16 cellular contexts compared by ENCODE assay signal in genomic region chr20:34990661-34991214, GRCh38. TPM values are rescaled to one million over a fixed set of nuclear protein-coding genes. Genes with fewer than 3 reads are reported as not detected.
A peak's percentile ranks its signal among the peaks of the same experiment; 100 is the strongest.
DNase-seq lines count a peak whose midpoint lies in the region; ATAC-seq and TF ChIP-seq lines count a peak whose summit lies in the region.
"Had no signal": no experiment of that assay in that cellular context is flagged by ENCODE, and none has a peak within 500 bp of the region (broad histone marks: within the 10 kb centered on the region; RNA-seq: fewer than 3 reads in every experiment).

No MANE protein-coding gene starts in this region.

- H3K79me2 ChIP-seq in osteoblast (ENCODE audit: insufficient read depth, low read length): no peaks in the 10 kb centered on the region

- H3K27me3 ChIP-seq in right atrium auricular region (no peaks in the 10 kb centered on the region), osteoblast (ENCODE audit: insufficient read depth, low read length) (peaks cover 9% of the 10 kb centered on the region), upper lobe of right lung (no peaks in the 10 kb centered on the region)
- H3K27me3 ChIP-seq: MG63 had no signal

- H3K36me3 Mint-ChIP-seq in chondrocyte (ENCODE audit: low read depth): peaks cover 8% of the 10 kb centered on the region

- H3K4me3 Mint-ChIP-seq in chondrocyte (ENCODE audit: unreplicated experiment): no peak overlapping the region
- H3K4me3 Mint-ChIP-seq: B cell had no signal

- H3K36me3 ChIP-seq in right atrium auricular region: peaks cover 73% of the 10 kb centered on the region
- H3K36me3 ChIP-seq in osteoblast (ENCODE audit: insufficient read depth, low read length): peaks cover 8% of the 10 kb centered on the region
- peaks cover 24% of the 10 kb centered on the region for H3K36me3 ChIP-seq in upper lobe of right lung

- peaks cover 0 to 25% of the 10 kb centered on the region in 2 donors for H3K4me1 ChIP-seq in right atrium auricular region
- no peaks in the 10 kb centered on the region for H3K4me1 ChIP-seq in osteoblast (ENCODE audit: insufficient read depth, low read length)
- no peaks in the 10 kb centered on the region for H3K4me1 ChIP-seq in upper lobe of right lung
- H3K4me1 ChIP-seq: A549 had no signal

- H3K9me3 ChIP-seq in right atrium auricular region (no peaks in the 10 kb centered on the region), osteoblast (ENCODE audit: low read depth, low read length) (no peaks in the 10 kb centered on the region), upper lobe of right lung (no peaks in the 10 kb centered on the region)
- H3K9me3 ChIP-seq: A549, MG63 had no signal

- H3K9me3 Mint-ChIP-seq in chondrocyte (ENCODE audit: low read depth): no peaks in the 10 kb centered on the region

- H3K4me3 ChIP-seq in right atrium auricular region (no peak overlapping the region), osteoblast (ENCODE audit: insufficient read depth, low read length) (no peak overlapping the region), upper lobe of right lung (no peak overlapping the region)
- H3K4me3 ChIP-seq: A549, MG63 had no signal

- ATAC-seq in left ventricle myocardium superior: no peak
- ATAC-seq in GM21619 (IDR thresholded peaks at IDR 0.05; ENCODE audit: unreplicated experiment): no peak
- no peak for ATAC-seq in upper lobe of right lung
- ATAC-seq: A549 had no signal

- H3K27me3 Mint-ChIP-seq in chondrocyte (ENCODE audit: low read depth): peaks cover 7% of the 10 kb centered on the region

- H3K27ac Mint-ChIP-seq in chondrocyte (ENCODE audit: unreplicated experiment): no peak overlapping the region
- H3K27ac Mint-ChIP-seq: B cell had no signal

- TF ChIP-seq CTCF in right atrium auricular region (IDR thresholded peaks at IDR 0.05): no peak
- no peak for TF ChIP-seq CTCF in chondrocyte (IDR thresholded peaks at IDR 0.05)
- no peak for TF ChIP-seq CTCF in osteoblast (IDR thresholded peaks at IDR 0.05; ENCODE audit: extremely low read depth, low read depth, low read length)
- no peak for TF ChIP-seq CTCF in upper lobe of right lung (IDR thresholded peaks at IDR 0.05)

- H2AFZ ChIP-seq in osteoblast (ENCODE audit: low read length): no peak overlapping the region

- intact Hi-C loops in left ventricle myocardium superior (cut with micrococcal nuclease) (no loop called here), upper lobe of right lung (cut with DNase I) (no loop called here)

- no peak overlapping the region for H3K27ac ChIP-seq in right atrium auricular region
- no peak overlapping the region for H3K27ac ChIP-seq in osteoblast (ENCODE audit: low read depth, low read length)
- H3K27ac ChIP-seq in upper lobe of right lung: no peak overlapping the region
- H3K27ac ChIP-seq: A549 had no signal

- DNase-seq in left ventricle myocardium superior: peak; percentile 24
- DNase-seq in right atrium auricular region (ENCODE audit: low spot score): no peak
- DNase-seq in chondrocyte (ENCODE audit: low spot score): peak; percentile 88
- peak; percentile 82 for DNase-seq in osteoblast (ENCODE audit: insufficient read length, low spot score, missing footprints)
- DNase-seq in activated CD4-positive, alpha-beta T cell treated with anti-CD3 and anti-CD28 coated beads for 48 hours: no peak
- no peak for DNase-seq in upper lobe of right lung
- DNase-seq: DMS79, MG63, NCI-H1417, NCI-H1694 treated with DMSO at 0.1 percent for 48 hours, NCI-H446, NCI-H526, Right ventricle myocardium superior had no signal

- H3K4me1 Mint-ChIP-seq in chondrocyte (ENCODE audit: low read depth): no peaks in the 10 kb centered on the region
- H3K4me1 Mint-ChIP-seq: B cell had no signal

- H3K4me2 ChIP-seq in osteoblast (ENCODE audit: insufficient read depth, low read length): no peak overlapping the region
- H3K4me2 ChIP-seq: A549 had no signal

- no peaks in the 10 kb centered on the region for H4K20me1 ChIP-seq in osteoblast (ENCODE audit: insufficient read depth, low read length)

RNA-seq across cellular contexts. Expression of gene MYH7B, which starts 35.1 kb away (rescaled TPM):
- total RNA-seq in left ventricle myocardium superior: 297 TPM
- total RNA-seq in right atrium auricular region: 10 to 100 TPM; 24.4 to 34.9 TPM
- 0.30 to 0.64 TPM in 2 of 3 replicates, not detected in the other for total RNA-seq in chondrocyte
- 0.29 and 0.36 TPM in 2 replicates for total RNA-seq in osteoblast
- 1.8 TPM for total RNA-seq in upper lobe of right lung

RNA-seq across cellular contexts. Expression of gene GSS, which starts 35.1 kb away (rescaled TPM):
- total RNA-seq in left ventricle myocardium superior (18.6 TPM), right atrium auricular region (10 to 100 TPM; 23.0 to 38.3 TPM), chondrocyte (39.5 to 57.7 TPM (median 57.3 TPM) in 3 replicates), osteoblast (54.6 and 58.3 TPM in 2 replicates), upper lobe of right lung (30.0 TPM)

Comparison
In these comparisons a context has a peak if more than half of its experiments do, and no peak if none do; other contexts are left out.
1. DNase-seq: peak in left ventricle myocardium superior (single experiment), chondrocyte (single experiment) and osteoblast (single experiment); none in right atrium auricular region (single experiment), activated CD4-positive, alpha-beta T cell treated with anti-CD3 and anti-CD28 coated beads for 48 hours (single experiment) and upper lobe of right lung (single experiment).